22 cellular contexts compared by ENCODE assay signal in genomic region chr11:27390318-27390958, GRCh38. TPM values are rescaled to one million over a fixed set of nuclear protein-coding genes. Genes with fewer than 3 reads are reported as not detected.
DNase-seq lines count a peak whose midpoint lies in the region; ATAC-seq, FAIRE-seq and TF ChIP-seq lines count a peak whose summit lies in the region.
"Had no signal": no experiment of that assay in that cellular context is flagged by ENCODE, and none has a peak within 500 bp of the region (broad histone marks: within the 10 kb centered on the region; RNA-seq: fewer than 3 reads in every experiment).

No MANE protein-coding gene starts in this region.

- H3K36me3 ChIP-seq in liver (ENCODE audit: control insufficient read depth in 4 of 4, insufficient read depth in 3 of 4, low read depth in 1 of 4, low read length in 3 of 4) (no peaks in the 10 kb centered on the region), HepG2 (replicated peaks in 1 of 2; ENCODE audit: control insufficient read depth in 1 of 2, insufficient read depth in 2 of 2, low read length in 2 of 2) (peaks cover 3 to 34% of the 10 kb centered on the region in 2 experiments; a peak in 3 of 5 replicates), astrocyte (ENCODE audit: insufficient read depth, low read length) (no peaks in the 10 kb centered on the region), mesenchymal stem cell (ENCODE audit: control insufficient read depth in 1 of 2, insufficient read depth in 2 of 2, low read depth in 1 of 2, low read length in 2 of 2) (no peaks in the 10 kb centered on the region)
- H3K36me3 ChIP-seq: tibial artery had no signal

- DNase-seq in HepG2 (ENCODE audit: low spot score) (no peak), astrocyte (ENCODE audit: low read depth) (no peak), mesenchymal stem cell (no peak), GF-D8 (lab: John Stamatoyannopoulos, UW) (no peak), NCI-H2227 (lab: John Stamatoyannopoulos, UW; ENCODE audit: unreplicated experiment) (no peak), middle frontal gyrus (ENCODE audit: extremely low spot score, low spot score) (no peak)
- DNase-seq: activated CD4-positive, alpha-beta T cell treated with anti-CD3 and anti-CD28 coated beads for 48 hours; activated CD8-positive, alpha-beta memory T cell treated with anti-CD3 and anti-CD28 coated beads, Interleukin-2, amount 50 U/mL, for 48 hours; activated gamma-delta T cell treated with Interleukin-2 at 50 U/mL for 16 hours; cerebellar nuclear complex; H7; mesendoderm; NCI-H1417 treated with DMSO at 0.1 percent for 48 hours; NCI-H82; retina; stimulated activated CD4-positive, alpha-beta T cell treated with anti-CD3 and anti-CD28 coated beads, Interleukin-15, amount 100 ng/mL, for 24 hours; tibial artery had no signal

- H3K4me2 ChIP-seq in HepG2 (ENCODE audit: low read depth, low read length) (no peak overlapping the region), astrocyte (ENCODE audit: low read length) (peak overlapping the region; percentile 42), mesenchymal stem cell (ENCODE audit: low read length, poor library complexity, severe bottlenecking) (no peak overlapping the region)
- H3K4me2 ChIP-seq: KMS-11 had no signal

- TF ChIP-seq POLR2A in HepG2 (IDR thresholded peaks at IDR 0.05; ENCODE audit: insufficient read depth in 1 of 2, low read depth in 2 of 2, low read length in 2 of 2): no peak

- H3K27ac Mint-ChIP-seq in astrocyte (ENCODE audit: unreplicated experiment): peak overlapping the region; percentile 79
- H3K27ac Mint-ChIP-seq: stimulated activated effector memory CD8-positive, alpha-beta T cell treated with anti-CD3 and anti-CD28 coated beads, Interleukin-12 subunit alpha, Interleukin-12 subunit beta, amount 100 ng/mL, for 72 hours had no signal

- H3K9ac ChIP-seq in liver (ENCODE audit: low read depth in 1 of 2, low read length in 2 of 2) (no peak overlapping the region), HepG2 (ENCODE audit: insufficient read depth, low read depth, low read length) (no peak overlapping the region), astrocyte (ENCODE audit: low read length) (peak overlapping the region; percentile 16), mesenchymal stem cell (ENCODE audit: low read length) (no peak overlapping the region)
- H3K9ac ChIP-seq: KMS-11 had no signal

- no peaks in the 10 kb centered on the region for H3K27me3 Mint-ChIP-seq in astrocyte (ENCODE audit: low read depth, unreplicated experiment)

- no peak overlapping the region for H3K4me3 ChIP-seq in liver (ENCODE audit: low read depth in 1 of 3, low read length in 3 of 3)
- no peak overlapping the region for H3K4me3 ChIP-seq in HepG2 (replicated peaks in 1 of 3; ENCODE audit: insufficient read depth in 1 of 3, low read depth in 2 of 3, low read length in 3 of 3)
- no peak overlapping the region for H3K4me3 ChIP-seq in astrocyte (ENCODE audit: insufficient read depth, low read depth, low read length)
- no peak overlapping the region for H3K4me3 ChIP-seq in mesenchymal stem cell (ENCODE audit: insufficient read depth in 1 of 2, low read depth in 1 of 2, low read length in 2 of 2)
- H3K4me3 ChIP-seq: tibial artery had no signal

- no peak overlapping the region for H3K4ac ChIP-seq in mesenchymal stem cell (ENCODE audit: low read depth in 1 of 2, low read length in 2 of 2)

- no peaks in the 10 kb centered on the region for H3K9me3 Mint-ChIP-seq in astrocyte (ENCODE audit: unreplicated experiment)
- H3K9me3 Mint-ChIP-seq: stimulated activated effector memory CD8-positive, alpha-beta T cell treated with anti-CD3 and anti-CD28 coated beads, Interleukin-12 subunit alpha, Interleukin-12 subunit beta, amount 100 ng/mL, for 72 hours had no signal

- H3K9me3 ChIP-seq in liver (ENCODE audit: control insufficient read depth in 4 of 4, low read length in 3 of 4) (no peaks in the 10 kb centered on the region), HepG2 (ENCODE audit: low read length) (no peaks in the 10 kb centered on the region), astrocyte (ENCODE audit: insufficient read depth, low read depth, low read length) (no peaks in the 10 kb centered on the region), mesenchymal stem cell (ENCODE audit: control insufficient read depth, low read length) (no peaks in the 10 kb centered on the region)
- H3K9me3 ChIP-seq: tibial artery had no signal

- H4K8ac ChIP-seq in mesenchymal stem cell (ENCODE audit: low read length): no peak overlapping the region

- 81% methylated on average over 4 of the region's 4 CpGs for WGBS in liver
- 98% methylated on average over 4 of the region's 4 CpGs for WGBS in HepG2 (ENCODE audit: low lambda C conversion rate)
- WGBS in mesenchymal stem cell: 99% methylated on average over 3 of the region's 4 CpGs

- ATAC-seq in HepG2 (no peak), GM18520 (IDR thresholded peaks at IDR 0.05; ENCODE audit: unreplicated experiment) (no peak)
- ATAC-seq: stimulated activated effector memory CD8-positive, alpha-beta T cell treated with anti-CD3 and anti-CD28 coated beads, Interleukin-12 subunit alpha, Interleukin-12 subunit beta, amount 100 ng/mL, for 72 hours had no signal

- TF ChIP-seq RAD21 in liver (IDR thresholded peaks at IDR 0.05): peak in 1 of 2 donors; percentile 27
- no peak for TF ChIP-seq RAD21 in HepG2 (CRISPR knock-in tag; IDR thresholded peaks at IDR 0.05)

- no peak overlapping the region for H3K14ac ChIP-seq in mesenchymal stem cell (ENCODE audit: low read length in 2 of 2)

- H4K20me1 ChIP-seq in HepG2 (ENCODE audit: insufficient read depth, low read length) (no peaks in the 10 kb centered on the region), astrocyte (ENCODE audit: insufficient read depth, low read length) (no peaks in the 10 kb centered on the region)

- POLR2A ChIA-PET in HepG2 (lab: Yijun Ruan, JAX): interaction anchor here (1.7 kb wide), 1 partner anchor 27 kb away, joined by 4 read pairs; the partner anchor contains the start of gene CCDC34

- no peak overlapping the region for H4K91ac ChIP-seq in mesenchymal stem cell (ENCODE audit: low read length)

- intact Hi-C loops in HepG2 (cut with micrococcal nuclease; ENCODE audit: unreplicated experiment): loop anchor here (5.0 kb wide), 1 partner anchor 208 kb away; no protein-coding TSS in a partner anchor

- peak overlapping the region; percentile 31 for H2AK5ac ChIP-seq in mesenchymal stem cell (ENCODE audit: low read length, severe bottlenecking)

- no peak for FAIRE-seq in HepG2 (lab: Jason Lieb, UNC)
- no peak for FAIRE-seq in astrocyte (lab: Jason Lieb, UNC)
- FAIRE-seq: islet of Langerhans had no signal

- no peak overlapping the region for H2BK120ac ChIP-seq in mesenchymal stem cell (ENCODE audit: low read depth, low read length)

- no peaks in the 10 kb centered on the region for H3K36me3 Mint-ChIP-seq in astrocyte (ENCODE audit: low read depth, unreplicated experiment)
- H3K36me3 Mint-ChIP-seq: stimulated activated effector memory CD8-positive, alpha-beta T cell treated with anti-CD3 and anti-CD28 coated beads, Interleukin-12 subunit alpha, Interleukin-12 subunit beta, amount 100 ng/mL, for 72 hours had no signal

- H3K4me3 Mint-ChIP-seq in astrocyte (ENCODE audit: unreplicated experiment): no peak overlapping the region
- H3K4me3 Mint-ChIP-seq: stimulated activated effector memory CD8-positive, alpha-beta T cell treated with anti-CD3 and anti-CD28 coated beads, Interleukin-12 subunit alpha, Interleukin-12 subunit beta, amount 100 ng/mL, for 72 hours had no signal

- no peak overlapping the region for H3K18ac ChIP-seq in mesenchymal stem cell (ENCODE audit: low read depth in 1 of 2, low read length in 2 of 2)

- no peak overlapping the region for H3K23ac ChIP-seq in mesenchymal stem cell (ENCODE audit: low read length in 2 of 2)

- H3K79me2 ChIP-seq in HepG2 (ENCODE audit: insufficient read depth, low read length) (peaks cover 48% of the 10 kb centered on the region), astrocyte (ENCODE audit: insufficient read depth, low read length) (peaks cover 7% of the 10 kb centered on the region)

- TF ChIP-seq EP300 in HepG2 (IDR thresholded peaks at IDR 0.05; ENCODE audit: low read depth in 2 of 2, low read length in 2 of 2) (no peak), HepG2 (CRISPR knock-in tag; IDR thresholded peaks at IDR 0.05; ENCODE audit: borderline replicate concordance) (no peak)

- CTCF ChIA-PET in HepG2 (lab: Yijun Ruan, JAX; ENCODE audit: low intra/inter-chr PET ratio, low total read pairs): interaction anchor here (0.7 kb wide), 1 partner anchor 62 kb away, joined by 3 read pairs; no protein-coding TSS in a partner anchor

- H3K27me3 ChIP-seq in liver (ENCODE audit: control insufficient read depth in 4 of 4, insufficient read depth in 4 of 4, low read length in 3 of 4) (no peaks in the 10 kb centered on the region), HepG2 (ENCODE audit: control insufficient read depth in 1 of 2, insufficient read depth in 2 of 2, low read length in 2 of 2) (no peaks in the 10 kb centered on the region), astrocyte (ENCODE audit: insufficient read depth, low read length) (no peaks in the 10 kb centered on the region), mesenchymal stem cell (ENCODE audit: control insufficient read depth in 1 of 2, insufficient read depth in 1 of 2, low read length in 2 of 2) (no peaks in the 10 kb centered on the region)
- H3K27me3 ChIP-seq: tibial artery had no signal

- no peak overlapping the region for H2BK12ac ChIP-seq in mesenchymal stem cell (ENCODE audit: low read length in 2 of 2)

- BruUV-seq in HepG2 (replicated peaks; lab: Mats Ljungman, UMichigan): no TSS peak

- H3K4me1 Mint-ChIP-seq in astrocyte (ENCODE audit: low read depth, unreplicated experiment): peaks cover 84% of the 10 kb centered on the region

- H3K4me1 ChIP-seq in liver (ENCODE audit: control insufficient read depth in 4 of 4, insufficient read depth in 4 of 4, low read length in 3 of 4): peaks cover 3 to 32% (median 28%) of the 10 kb centered on the region in 4 donors
- peaks cover 84% of the 10 kb centered on the region for H3K4me1 ChIP-seq in HepG2 (ENCODE audit: insufficient read depth, low read length)
- H3K4me1 ChIP-seq in astrocyte (ENCODE audit: insufficient read depth, low read length): peaks cover 71% of the 10 kb centered on the region
- peaks cover 4% of the 10 kb centered on the region for H3K4me1 ChIP-seq in mesenchymal stem cell (ENCODE audit: control insufficient read depth, insufficient read depth, low read depth, low read length)

- TF ChIP-seq CTCF in liver (IDR thresholded peaks at IDR 0.05; ENCODE audit: low read depth, low read length, missing input control): no peak
- TF ChIP-seq CTCF in HepG2 (CRISPR knock-in tag; IDR thresholded peaks at IDR 0.05): no peak
- no peak for TF ChIP-seq CTCF in astrocyte (IDR thresholded peaks at IDR 0.05; ENCODE audit: insufficient read depth, low read depth, low read length)

- no peak overlapping the region for H2BK5ac ChIP-seq in mesenchymal stem cell (ENCODE audit: low read depth, low read length, poor library complexity, severe bottlenecking)

- no peak overlapping the region for H2BK15ac ChIP-seq in mesenchymal stem cell (ENCODE audit: low read depth, poor library complexity, severe bottlenecking)

- H3K27ac ChIP-seq in liver (ENCODE audit: low read depth in 1 of 2, low read length in 2 of 2) (no peak overlapping the region), HepG2 (ENCODE audit: extremely low read length, insufficient read depth, low read length) (no peak overlapping the region), astrocyte (ENCODE audit: low read depth, low read length) (peak overlapping the region; percentile 61), mesenchymal stem cell (ENCODE audit: low read length, poor library complexity, severe bottlenecking) (peak overlapping the region; percentile 77)
- H3K27ac ChIP-seq: KMS-11, tibial artery had no signal

- H2AFZ ChIP-seq in HepG2 (ENCODE audit: low read length) (no peak overlapping the region), astrocyte (ENCODE audit: low read depth, low read length) (no peak overlapping the region), mesenchymal stem cell (ENCODE audit: low read depth, low read length) (no peak overlapping the region)

- H3K79me1 ChIP-seq in mesenchymal stem cell (replicated peaks; ENCODE audit: low read length, poor library complexity, severe bottlenecking): peaks cover 7% of the 10 kb centered on the region

- in situ Hi-C loops in HepG2 (cut with HindIII; ENCODE audit: extremely low pct_ligation_motif_present, low pct_unique_long_range_greater_than_20kb): no loop called here

RNA-seq across cellular contexts. Expression of gene CCDC34, which starts 27.4 kb away (rescaled TPM):
- total RNA-seq in liver: 10 to 100 TPM in 1 of 2 donors, 1 to 10 TPM in 1; 1.8 to 10.5 TPM
- 1 to 10 TPM; 1.1 to 1.3 TPM for polyA plus RNA-seq in liver
- total RNA-seq in HepG2 (2016; rRNA removed; fragmentation: Illumina TruSeq; extraction: Trizol): 34.3 and 37.9 TPM in 2 replicates
- total RNA-seq in HepG2 (2016; cell fraction: cytosol; rRNA removed; fragmentation: Illumina TruSeq; extraction: Trizol; ENCODE audit: low read depth): 10.7 and 11.6 TPM in 2 replicates
- total RNA-seq in HepG2 (2016; cell fraction: insoluble cytoplasmic fraction; rRNA removed; fragmentation: Illumina TruSeq; extraction: Trizol): 35.1 and 40.9 TPM in 2 replicates
- total RNA-seq in HepG2 (2016; cell fraction: membrane; rRNA removed; fragmentation: Illumina TruSeq; extraction: Trizol): 18.2 and 19.0 TPM in 2 replicates
- 16.1 and 19.6 TPM in 2 replicates for total RNA-seq in HepG2 (2016; cell fraction: nucleus; rRNA removed; fragmentation: Illumina TruSeq; extraction: Trizol)
- 3.2 and 7.6 TPM in 2 replicates for polyA plus RNA-seq in HepG2 (2011; rRNA removed)
- 3.7 and 5.9 TPM in 2 replicates for polyA plus RNA-seq in HepG2 (2011; cell fraction: cytosol; rRNA removed)
- polyA plus RNA-seq in HepG2 (2011; cell fraction: nucleus; rRNA removed): 2.3 and 2.6 TPM in 2 replicates
- polyA plus RNA-seq in HepG2 (2012): 7.7 and 20.2 TPM in 2 replicates
- 7.5 and 10.1 TPM in 2 replicates for polyA plus RNA-seq in HepG2 (2016; cell fraction: cytosol; fragmentation: Illumina TruSeq; extraction: Trizol; ENCODE audit: low read depth)
- 54.7 and 54.9 TPM in 2 replicates for polyA plus RNA-seq in HepG2 (2016; cell fraction: insoluble cytoplasmic fraction; fragmentation: Illumina TruSeq; extraction: Trizol; ENCODE audit: low read depth)
- polyA plus RNA-seq in HepG2 (2016; cell fraction: membrane; fragmentation: Illumina TruSeq; extraction: Trizol; ENCODE audit: low read depth): 14.2 and 15.6 TPM in 2 replicates
- polyA plus RNA-seq in HepG2 (2016; cell fraction: nucleus; fragmentation: Illumina TruSeq; extraction: Trizol; ENCODE audit: insufficient read depth, low read depth): 22.5 and 25.2 TPM in 2 replicates
- polyA minus RNA-seq in HepG2 (2011; rRNA and poly(A)+ RNA removed; ENCODE audit: low replicate concordance): 6.1 and 10.4 TPM in 2 replicates
- polyA minus RNA-seq in HepG2 (2011; cell fraction: cytosol; rRNA and poly(A)+ RNA removed): 3.0 and 3.5 TPM in 2 replicates
- 15.7 and 17.0 TPM in 2 replicates for polyA minus RNA-seq in HepG2 (2011; cell fraction: nucleus; rRNA and poly(A)+ RNA removed)
- 11.7 and 12.8 TPM in 2 replicates for total RNA-seq in astrocyte
- polyA plus RNA-seq in mesenchymal stem cell (2013, experiment 1 of 2): 10.2 TPM
- polyA plus RNA-seq in mesenchymal stem cell (2013, experiment 2 of 2): 11.4 TPM

Comparison
In these comparisons a context has a peak if more than half of its experiments do, and no peak if none do; other contexts are left out.
1. H3K27ac ChIP-seq: peak in astrocyte (single experiment) and mesenchymal stem cell (single experiment); none in liver (0 of 2) and HepG2 (single experiment).